In genomic region chr3:137803215-137803614, GRCh38 we compare ENCODE assay signal across 36 cellular contexts. TPM values are rescaled to one million over a fixed set of nuclear protein-coding genes. Genes with fewer than 3 reads are reported as not detected.
"Had no signal": no experiment of that assay in that cellular context is flagged by ENCODE, and none has a peak within 500 bp of the region (broad histone marks: within the 10 kb centered on the region; RNA-seq: fewer than 3 reads in every experiment).

No MANE protein-coding gene starts in this region.

- DNase-seq: Kasumi-1, MG63, MM.1S, MV-4-11, NCI-H1048, NCI-H1092, NCI-H1092 treated with DMSO at 0.1 percent for 48 hours, NCI-H1105, NCI-H1105 treated with DMSO at 0.1 percent for 48 hours, NCI-H1417, NCI-H1417 treated with DMSO at 0.1 percent for 48 hours, NCI-H1436, NCI-H1436 treated with DMSO at 0.1 percent for 48 hours, NCI-H146, NCI-H187, NCI-H187 treated with DMSO at 0.1 percent for 48 hours, NCI-H1930, NCI-H2029, NCI-H2029 treated with DMSO at 0.1 percent for 48 hours, NCI-H2081, NCI-H2081 treated with DMSO at 0.1 percent for 48 hours, NCI-H2107, NCI-H2171, NCI-H2171 treated with DMSO at 0.1 percent for 48 hours, NCI-H2227 treated with DMSO at 0.1 percent for 48 hours, NCI-H226, NCI-H345, NCI-H446, NCI-H446 treated with DMSO at 0.1 percent for 48 hours, NCI-H510A, NCI-H510A treated with DMSO at 0.1 percent for 48 hours, NCI-H524 treated with DMSO at 0.1 percent for 48 hours had no signal

- H3K9me3 ChIP-seq: MG63 had no signal

- H3K36me3 ChIP-seq: MG63 had no signal

- H3K4me3 ChIP-seq: MG63 had no signal

RNA-seq across cellular contexts. Expression of gene SOX14, which starts 39.1 kb away (rescaled TPM):
- total RNA-seq: LHCN-M2, M059J, MCF 10A, NCI-H460 had no signal
